Comparison of ENCODE assay signal across 13 cellular contexts in genomic region chr7:28104811-28105210, GRCh38.
DNase-seq lines count a peak whose midpoint lies in the region; ATAC-seq and TF ChIP-seq lines count a peak whose summit lies in the region.
"Had no signal": no experiment of that assay in that cellular context is flagged by ENCODE, and none has a peak within 500 bp of the region (broad histone marks: within the 10 kb centered on the region; RNA-seq: fewer than 3 reads in every experiment).

No MANE protein-coding gene starts in this region.

- H3K9me3 Mint-ChIP-seq in stimulated activated memory B cell treated with anti-CD40 and anti-IgM and Interleukin-4, amounts not matched to agents 10 μg/mL and 1 μg/mL and 100 μg/mL, for 72 hours: no peaks in the 10 kb centered on the region

- H3K9ac ChIP-seq in muscle layer of colon (ENCODE audit: low read length): no peak overlapping the region
- H3K9ac ChIP-seq: BLaER1 treated with 17β-estradiol and CSF1 and Interleukin-3, amounts not matched to agents 10 nM and 100 nM had no signal

- no peak for TF ChIP-seq POLR2A in gastrocnemius medialis (IDR thresholded peaks at IDR 0.05)

- no peak for TF ChIP-seq CTCF in gastrocnemius medialis (IDR thresholded peaks at IDR 0.05 in 4 of 5, conservative IDR thresholded peaks at IDR 0.05 in 1 of 5)

- H3K9me3 ChIP-seq in muscle layer of colon (ENCODE audit: low read length): no peaks in the 10 kb centered on the region
- H3K9me3 ChIP-seq in gastrocnemius medialis: no peaks in the 10 kb centered on the region
- H3K9me3 ChIP-seq: BLaER1 treated with 17β-estradiol and CSF1 and Interleukin-3, amounts not matched to agents 10 nM and 100 nM had no signal

- DNase-seq in NCI-H510A treated with DMSO at 0.1 percent for 48 hours (lab: John Stamatoyannopoulos, UW): peak; percentile 21
- no peak for DNase-seq in NCI-H510A (lab: John Stamatoyannopoulos, UW)
- peak; percentile 54 for DNase-seq in SHP77 treated with DMSO at 0.1 percent for 48 hours (lab: John Stamatoyannopoulos, UW)
- DNase-seq in gastrocnemius medialis: no peak
- DNase-seq in Kasumi-1 (lab: John Stamatoyannopoulos, UW): no peak
- no peak for DNase-seq in NCI-H2171 (lab: John Stamatoyannopoulos, UW)
- DNase-seq: 8988T, H7, NCI-H187 treated with DMSO at 0.1 percent for 48 hours, NCI-H2171 treated with DMSO at 0.1 percent for 48 hours had no signal

- no peak for ATAC-seq in gastrocnemius medialis
- ATAC-seq in stimulated activated memory B cell treated with anti-CD40 and anti-IgM and Interleukin-4, amounts not matched to agents 10 μg/mL and 1 μg/mL and 100 μg/mL, for 72 hours: no peak

- H3K4me1 ChIP-seq in muscle layer of colon (ENCODE audit: insufficient read depth, low read length) (peaks cover 64% of the 10 kb centered on the region), gastrocnemius medialis (peaks cover 50 to 51% of the 10 kb centered on the region in 2 donors)

- no peaks in the 10 kb centered on the region for H3K27me3 Mint-ChIP-seq in stimulated activated memory B cell treated with anti-CD40 and anti-IgM and Interleukin-4, amounts not matched to agents 10 μg/mL and 1 μg/mL and 100 μg/mL, for 72 hours

- H3K27ac Mint-ChIP-seq in stimulated activated memory B cell treated with anti-CD40 and anti-IgM and Interleukin-4, amounts not matched to agents 10 μg/mL and 1 μg/mL and 100 μg/mL, for 72 hours: no peak overlapping the region

- H3K36me3 ChIP-seq in muscle layer of colon (ENCODE audit: insufficient read depth, low read length) (no peaks in the 10 kb centered on the region), gastrocnemius medialis (no peaks in the 10 kb centered on the region)

- peaks cover 21% of the 10 kb centered on the region for H3K36me3 Mint-ChIP-seq in stimulated activated memory B cell treated with anti-CD40 and anti-IgM and Interleukin-4, amounts not matched to agents 10 μg/mL and 1 μg/mL and 100 μg/mL, for 72 hours

- no peak overlapping the region for H3K4me3 Mint-ChIP-seq in stimulated activated memory B cell treated with anti-CD40 and anti-IgM and Interleukin-4, amounts not matched to agents 10 μg/mL and 1 μg/mL and 100 μg/mL, for 72 hours

- peak overlapping the region; percentile 77 for H3K27ac ChIP-seq in muscle layer of colon (ENCODE audit: low read depth, low read length)
- peak overlapping the region; percentile 74 to 92 (median 87) for H3K27ac ChIP-seq in gastrocnemius medialis
- H3K27ac ChIP-seq: BLaER1 treated with 17β-estradiol and CSF1 and Interleukin-3, amounts not matched to agents 10 nM and 100 nM had no signal

- no peaks in the 10 kb centered on the region for H3K27me3 ChIP-seq in muscle layer of colon (ENCODE audit: control insufficient read depth in 1 of 2, insufficient read depth in 2 of 2, low read length in 2 of 2)
- no peaks in the 10 kb centered on the region for H3K27me3 ChIP-seq in gastrocnemius medialis
- H3K27me3 ChIP-seq: BLaER1 treated with 17β-estradiol and CSF1 and Interleukin-3, amounts not matched to agents 10 nM and 100 nM had no signal

- peaks cover 42% of the 10 kb centered on the region for H3K4me1 Mint-ChIP-seq in stimulated activated memory B cell treated with anti-CD40 and anti-IgM and Interleukin-4, amounts not matched to agents 10 μg/mL and 1 μg/mL and 100 μg/mL, for 72 hours

- in situ Hi-C loops in gastrocnemius medialis (cut with MboI; ENCODE audit: low sequenced_read_pairs in 4 of 4): no loop called here

- H3K4me3 ChIP-seq in muscle layer of colon (ENCODE audit: low read depth in 1 of 2, low read length in 2 of 2) (no peak overlapping the region), gastrocnemius medialis (no peak overlapping the region)
- H3K4me3 ChIP-seq: BLaER1 treated with 17β-estradiol and CSF1 and Interleukin-3, amounts not matched to agents 10 nM and 100 nM had no signal

- intact Hi-C loops in gastrocnemius medialis (cut with DNase I; ENCODE audit: low total_unique reads): loop anchor here (2.0 to 10.0 kb wide), 6 partner anchors 98 to 1750 kb away; partner anchors contain the start of genes HIBADH and TAX1BP1

Comparison
In these comparisons a context has a peak if more than half of its experiments do, and no peak if none do; other contexts are left out.
1. DNase-seq: peak in NCI-H510A treated with DMSO at 0.1 percent for 48 hours (single experiment) and SHP77 treated with DMSO at 0.1 percent for 48 hours (single experiment); none in NCI-H510A (single experiment), gastrocnemius medialis (0 of 2), Kasumi-1 (0 of 2) and NCI-H2171 (single experiment).